13 cellular contexts compared by ENCODE assay signal in the genomic region with DNA sequence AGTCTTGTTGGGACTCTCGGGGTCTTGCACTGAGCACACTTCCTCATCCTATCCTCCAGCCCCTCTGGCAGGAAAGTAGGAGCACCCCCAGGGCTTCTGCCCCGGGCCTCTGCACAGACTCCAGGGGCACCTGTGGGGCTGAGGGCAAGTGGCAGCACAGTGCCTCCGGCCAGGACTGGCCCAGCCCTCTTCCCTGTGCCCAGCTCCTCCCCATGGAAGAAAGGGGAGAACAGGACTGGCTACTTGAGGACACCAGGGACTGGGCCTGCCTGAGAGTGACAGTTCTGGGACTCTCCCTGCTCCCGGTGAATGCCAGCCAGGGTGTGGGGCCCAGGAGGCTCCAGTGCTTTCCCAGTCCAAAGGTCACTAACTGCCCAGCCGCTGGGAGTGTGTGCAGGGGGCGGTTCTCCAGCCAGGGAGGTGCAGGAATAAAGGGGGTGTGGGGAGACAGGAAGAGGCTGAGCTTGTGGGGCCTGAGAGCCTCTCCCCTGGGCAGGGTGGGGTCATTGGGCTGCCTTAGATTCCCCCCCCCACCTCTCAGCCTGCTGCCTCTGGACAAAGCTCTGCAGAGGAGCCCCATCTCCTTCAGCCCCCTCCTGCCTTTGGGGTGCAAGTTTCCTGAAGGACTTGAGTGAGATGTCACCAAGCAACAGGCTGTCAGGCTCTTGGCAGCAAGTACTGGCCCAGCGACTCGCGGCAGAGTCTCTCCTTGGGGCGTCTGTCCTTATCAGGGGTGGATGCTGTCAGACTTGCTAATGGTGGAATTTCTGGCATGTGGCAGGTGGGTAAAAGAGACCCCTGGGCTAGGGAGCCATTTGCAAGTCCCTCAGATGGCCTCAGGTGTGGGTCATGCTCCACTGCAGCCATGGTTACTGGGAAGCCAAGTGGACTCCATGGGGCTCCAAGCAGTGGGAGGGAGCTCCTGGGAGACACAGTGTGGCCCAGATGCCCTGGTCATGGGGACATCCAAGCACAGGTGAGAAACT. TPM values are rescaled to one million over a fixed set of nuclear protein-coding genes. Genes with fewer than 3 reads are reported as not detected.
DNase-seq lines count a peak whose midpoint lies in the region; ATAC-seq and TF ChIP-seq lines count a peak whose summit lies in the region.
"Had no signal": no experiment of that assay in that cellular context is flagged by ENCODE, and none has a peak within 500 bp of the region (broad histone marks: within the 10 kb centered on the region; RNA-seq: fewer than 3 reads in every experiment).

No MANE protein-coding gene starts in this region.

- H4K20me1 ChIP-seq in neural progenitor cell (ENCODE audit: low read depth), result no peaks in the 10 kb centered on the region

- no peaks in the 10 kb centered on the region for H3F3A ChIP-seq in neural progenitor cell (ENCODE audit: low read depth)

- ATAC-seq in esophagus mucosa (peak; percentile 66), HG03571 (IDR thresholded peaks at IDR 0.05; ENCODE audit: unreplicated experiment) (no peak), HG02884 (IDR thresholded peaks at IDR 0.05; ENCODE audit: unreplicated experiment) (no peak)
- ATAC-seq: activated CD4-positive, alpha-beta T cell treated with anti-CD3 and anti-CD28 coated beads for 36 hours had no signal

- no peak overlapping the region for H3K4me3 ChIP-seq in neural progenitor cell

- H3K27me3 Mint-ChIP-seq in neural progenitor cell (ENCODE audit: insufficient read depth, low read depth), result peaks cover 6% of the 10 kb centered on the region
- H3K27me3 Mint-ChIP-seq: activated CD4-positive, alpha-beta T cell treated with anti-CD3 and anti-CD28 coated beads for 36 hours; dendritic cell treated with granulocyte-macrophage colony-stimulating factor and Interleukin-4, amounts not matched to agents 40 ng/mL and 50 ng/mL, for 4 days; stimulated activated naive CD8-positive, alpha-beta T cell treated with anti-CD3 and anti-CD28 coated beads, Interleukin-15, Interleukin-2, amounts not matched to agents 100 ng/mL and 50 ng/mL, for 24 hours had no signal

- H3K36me3 Mint-ChIP-seq in neural progenitor cell, result no peaks in the 10 kb centered on the region

- no peak for TF ChIP-seq CTCF in neural progenitor cell (IDR thresholded peaks at IDR 0.05)

- H3K27ac ChIP-seq in neural progenitor cell, result no peak overlapping the region

- no peaks in the 10 kb centered on the region for H3K9me3 Mint-ChIP-seq in neural progenitor cell
- H3K9me3 Mint-ChIP-seq: dendritic cell treated with granulocyte-macrophage colony-stimulating factor and Interleukin-4, amounts not matched to agents 40 ng/mL and 50 ng/mL, for 4 days; neural crest cell; stimulated activated naive CD8-positive, alpha-beta T cell treated with anti-CD3 and anti-CD28 coated beads, Interleukin-15, Interleukin-2, amounts not matched to agents 100 ng/mL and 50 ng/mL, for 24 hours had no signal

- no peak overlapping the region for H3K4me3 Mint-ChIP-seq in neural progenitor cell
- H3K4me3 Mint-ChIP-seq: activated CD4-positive, alpha-beta T cell treated with anti-CD3 and anti-CD28 coated beads for 36 hours; dendritic cell treated with granulocyte-macrophage colony-stimulating factor and Interleukin-4, amounts not matched to agents 40 ng/mL and 50 ng/mL, for 4 days; neural crest cell; stimulated activated naive CD8-positive, alpha-beta T cell treated with anti-CD3 and anti-CD28 coated beads, Interleukin-15, Interleukin-2, amounts not matched to agents 100 ng/mL and 50 ng/mL, for 24 hours had no signal

- H3K79me2 ChIP-seq in neural progenitor cell (ENCODE audit: low read depth), result no peaks in the 10 kb centered on the region

- no peak overlapping the region for H3K4me2 ChIP-seq in neural progenitor cell

- no peaks in the 10 kb centered on the region for H3K27me3 ChIP-seq in neural progenitor cell

- in situ Hi-C loops in Caki2 (cut with HindIII; ENCODE audit: low pct_unique_long_range_greater_than_20kb, low sequenced_read_pairs), result no loop called here

- DNase-seq in Caki2 (ENCODE audit: low read depth) (peak; percentile 98), NCI-H2196 (lab: John Stamatoyannopoulos, UW; ENCODE audit: unreplicated experiment) (peak; percentile 80), neural progenitor cell (ENCODE audit: low spot score) (peak; percentile 51), NCI-H82 (lab: John Stamatoyannopoulos, UW) (no peak)
- DNase-seq in stimulated activated CD4-positive, alpha-beta T cell treated with anti-CD3 and anti-CD28 coated beads, Interleukin-2, amount 100 ng/mL, for 24 hours, result no peak
- DNase-seq: activated CD4-positive, alpha-beta T cell treated with anti-CD3 and anti-CD28 coated beads for 36 hours; NCI-H1048 had no signal

- peak overlapping the region; percentile 87 for H2AFZ ChIP-seq in neural progenitor cell (replicated peaks)

- no peaks in the 10 kb centered on the region for H3K4me1 ChIP-seq in neural progenitor cell

- H3K36me3 ChIP-seq in neural progenitor cell, result no peaks in the 10 kb centered on the region

- H3K4me1 Mint-ChIP-seq in neural progenitor cell, result peaks cover 7% of the 10 kb centered on the region

- H3K27ac Mint-ChIP-seq in neural progenitor cell, result no peak overlapping the region
- H3K27ac Mint-ChIP-seq: activated CD4-positive, alpha-beta T cell treated with anti-CD3 and anti-CD28 coated beads for 36 hours; dendritic cell treated with granulocyte-macrophage colony-stimulating factor and Interleukin-4, amounts not matched to agents 40 ng/mL and 50 ng/mL, for 4 days; stimulated activated naive CD8-positive, alpha-beta T cell treated with anti-CD3 and anti-CD28 coated beads, Interleukin-15, Interleukin-2, amounts not matched to agents 100 ng/mL and 50 ng/mL, for 24 hours had no signal

- H3K9ac ChIP-seq in neural progenitor cell, result no peak overlapping the region

- no peaks in the 10 kb centered on the region for H3K9me3 ChIP-seq in neural progenitor cell (ENCODE audit: low read depth)

RNA-seq across cellular contexts. Expression of a gene that starts 19.1 kb away (rescaled TPM):
- total RNA-seq in Caki2 (2014; rRNA removed; shearing (Covaris generic); ENCODE audit: low replicate concordance), result 36.4 and 36.9 TPM in 2 replicates
- total RNA-seq in esophagus mucosa (12.9 TPM), neural progenitor cell (ENCODE audit: low replicate concordance) (1.7 and 2.3 TPM in 2 replicates)

Comparison
In these comparisons a context has a peak if more than half of its experiments do, and no peak if none do; other contexts are left out.
1. DNase-seq: peak in Caki2 (single experiment), NCI-H2196 (single experiment) and neural progenitor cell (single experiment); none in NCI-H82 (single experiment) and stimulated activated CD4-positive, alpha-beta T cell treated with anti-CD3 and anti-CD28 coated beads, Interleukin-2, amount 100 ng/mL, for 24 hours (0 of 2).